In genomic region chr14:98219638-98220037, GRCh38 we compare ENCODE assay signal across 21 cellular contexts.
DNase-seq lines count a peak whose midpoint lies in the region; ATAC-seq, FAIRE-seq and TF ChIP-seq lines count a peak whose summit lies in the region.
"Had no signal": no experiment of that assay in that cellular context is flagged by ENCODE, and none has a peak within 500 bp of the region (broad histone marks: within the 10 kb centered on the region; RNA-seq: fewer than 3 reads in every experiment).

No MANE protein-coding gene starts in this region.

- TF ChIP-seq CTCF in GM12878 (IDR thresholded peaks at IDR 0.05 in 2 of 3, conservative IDR thresholded peaks at IDR 0.05 in 1 of 3; ENCODE audit: control insufficient read depth in 2 of 3, extremely low read depth in 1 of 3, insufficient read depth in 1 of 3, low read depth in 3 of 3, low read length in 3 of 3): no peak

- H3K9me3 ChIP-seq in KOPT-K1 (ENCODE audit: insufficient read depth, low read length, poor library complexity, severe bottlenecking) (no peaks in the 10 kb centered on the region), GM12878 (replicated peaks; ENCODE audit: control insufficient read depth, insufficient read depth, low read length) (no peaks in the 10 kb centered on the region)

- no peak overlapping the region for H3K27ac Mint-ChIP-seq in activated CD4-positive, alpha-beta T cell treated with anti-CD3 and anti-CD28 coated beads for 36 hours
- H3K27ac Mint-ChIP-seq in activated naive CD4-positive, alpha-beta T cell treated with anti-CD3 and anti-CD28 coated beads, Interleukin-2, amount 50 U/mL, for 24 hours: peak overlapping the region; percentile 53
- H3K27ac Mint-ChIP-seq in activated naive CD4-positive, alpha-beta T cell treated with anti-CD3 and anti-CD28 coated beads, Interleukin-2, amount 10 ng/mL, durations not matched to agents 7 days and 5 days: no peak overlapping the region
- H3K27ac Mint-ChIP-seq: CD14-positive monocyte, H9 had no signal

- in situ Hi-C loops in GM12878 (cut with MboI): no loop called here

- no peaks in the 10 kb centered on the region for H3K27me3 ChIP-seq in GM12878 (replicated peaks in 1 of 2; ENCODE audit: control insufficient read depth in 2 of 2, insufficient read depth in 2 of 2, low read length in 1 of 2)

- no TSS peak for BruUV-seq in GM12878 (replicated peaks; lab: Mats Ljungman, UMichigan)

- no peak for TF ChIP-seq EP300 in GM12878 (IDR thresholded peaks at IDR 0.05; ENCODE audit: borderline replicate concordance in 1 of 2, control insufficient read depth in 1 of 2, low read depth in 2 of 2, low read length in 2 of 2)

- POLR2A ChIA-PET in activated CD4-positive, alpha-beta T cell treated with anti-CD3 and anti-CD28 coated beads for 36 hours (lab: Charles Lee): no interaction called here
- POLR2A ChIA-PET in GM12878 (lab: Charles Lee): interaction anchor here (1.5 to 2.2 kb wide), 2 partner anchors 10 to 14 kb away, joined by 6 to 13 read pairs; no protein-coding TSS in a partner anchor

- no peak for FAIRE-seq in GM12878 (lab: Jason Lieb, UNC)
- FAIRE-seq: G401.6 had no signal

- peak overlapping the region; percentile 100 for H3K27ac ChIP-seq in KOPT-K1 (ENCODE audit: low read depth, low read length, poor library complexity, severe bottlenecking)
- H3K27ac ChIP-seq in GM12878 (ENCODE audit: control insufficient read depth, insufficient read depth): no peak overlapping the region

- H3K27me3 Mint-ChIP-seq in activated CD4-positive, alpha-beta T cell treated with anti-CD3 and anti-CD28 coated beads for 36 hours: no peaks in the 10 kb centered on the region
- H3K27me3 Mint-ChIP-seq in activated naive CD4-positive, alpha-beta T cell treated with anti-CD3 and anti-CD28 coated beads, Interleukin-2, amount 50 U/mL, for 24 hours: no peaks in the 10 kb centered on the region
- peaks cover 9% of the 10 kb centered on the region for H3K27me3 Mint-ChIP-seq in activated naive CD4-positive, alpha-beta T cell treated with anti-CD3 and anti-CD28 coated beads, Interleukin-2, amount 10 ng/mL, durations not matched to agents 7 days and 5 days

- H3K36me3 ChIP-seq in KOPT-K1 (ENCODE audit: insufficient read depth, low read length) (no peaks in the 10 kb centered on the region), GM12878 (ENCODE audit: control insufficient read depth in 2 of 2, insufficient read depth in 2 of 2, low read length in 1 of 2) (no peaks in the 10 kb centered on the region)

- H3K36me3 Mint-ChIP-seq in activated CD4-positive, alpha-beta T cell treated with anti-CD3 and anti-CD28 coated beads for 36 hours (ENCODE audit: low read depth): no peaks in the 10 kb centered on the region
- peaks cover 4% of the 10 kb centered on the region for H3K36me3 Mint-ChIP-seq in activated naive CD4-positive, alpha-beta T cell treated with anti-CD3 and anti-CD28 coated beads, Interleukin-2, amount 50 U/mL, for 24 hours
- H3K36me3 Mint-ChIP-seq in activated naive CD4-positive, alpha-beta T cell treated with anti-CD3 and anti-CD28 coated beads, Interleukin-2, amount 10 ng/mL, durations not matched to agents 7 days and 5 days: peaks cover 9% of the 10 kb centered on the region
- H3K36me3 Mint-ChIP-seq: CD14-positive monocyte had no signal

- H3K9ac ChIP-seq in GM12878 (ENCODE audit: control insufficient read depth, insufficient read depth, low read length): no peak overlapping the region

- no peak overlapping the region for H2AFZ ChIP-seq in GM12878 (ENCODE audit: control insufficient read depth, low read depth, low read length)

- ATAC-seq in activated CD4-positive, alpha-beta T cell treated with anti-CD3 and anti-CD28 coated beads for 36 hours: peak; percentile 85
- peak; percentile 24; the same call in 1 of the 3 replicates for ATAC-seq in GM12878
- no peak for ATAC-seq in HG03460 (IDR thresholded peaks at IDR 0.05; ENCODE audit: unreplicated experiment)

- H3K4me1 Mint-ChIP-seq in activated CD4-positive, alpha-beta T cell treated with anti-CD3 and anti-CD28 coated beads for 36 hours: peaks cover 36% of the 10 kb centered on the region
- peaks cover 50% of the 10 kb centered on the region for H3K4me1 Mint-ChIP-seq in activated naive CD4-positive, alpha-beta T cell treated with anti-CD3 and anti-CD28 coated beads, Interleukin-2, amount 50 U/mL, for 24 hours
- peaks cover 52% of the 10 kb centered on the region for H3K4me1 Mint-ChIP-seq in activated naive CD4-positive, alpha-beta T cell treated with anti-CD3 and anti-CD28 coated beads, Interleukin-2, amount 10 ng/mL, durations not matched to agents 7 days and 5 days
- H3K4me1 Mint-ChIP-seq: CD14-positive monocyte had no signal

- no peaks in the 10 kb centered on the region for H3K9me3 Mint-ChIP-seq in activated CD4-positive, alpha-beta T cell treated with anti-CD3 and anti-CD28 coated beads for 36 hours (ENCODE audit: low read depth)
- peaks cover 6% of the 10 kb centered on the region for H3K9me3 Mint-ChIP-seq in activated naive CD4-positive, alpha-beta T cell treated with anti-CD3 and anti-CD28 coated beads, Interleukin-2, amount 50 U/mL, for 24 hours
- H3K9me3 Mint-ChIP-seq in activated naive CD4-positive, alpha-beta T cell treated with anti-CD3 and anti-CD28 coated beads, Interleukin-2, amount 10 ng/mL, durations not matched to agents 7 days and 5 days: no peaks in the 10 kb centered on the region
- H3K9me3 Mint-ChIP-seq: H9 had no signal

- H3K4me3 ChIP-seq in GM12878: no peak overlapping the region

- 71% methylated on average over 5 of the region's 5 CpGs for WGBS in GM12878 (ENCODE audit: insufficient coverage, insufficient replicate concordance, low lambda C conversion rate, missing lambda C conversion rate)

- SMC1A ChIA-PET in GM12878 (lab: Charles Lee; ENCODE audit: uncharacterized antibody, unreplicated experiment): interaction anchor here (1.9 to 6.5 kb wide), 4 partner anchors 11 to 79 kb away, joined by 4 to 85 read pairs (median 24); no protein-coding TSS in a partner anchor

- TF ChIP-seq RAD21 in GM12878 (IDR thresholded peaks at IDR 0.05; ENCODE audit: insufficient read depth, low read depth, low read length): no peak

- TF ChIP-seq POLR2A in GM12878 (IDR thresholded peaks at IDR 0.05; ENCODE audit: low read depth, low read length): no peak

- intact Hi-C loops in activated CD4-positive, alpha-beta T cell treated with anti-CD3 and anti-CD28 coated beads for 36 hours (cut with DNase I, micrococcal nuclease): loop anchor here (1.0 to 10.0 kb wide), 6 partner anchors 15 to 1053 kb away; partner anchors contain the start of gene BCL11B (in 1 of the 2)
- intact Hi-C loops in GM12878 (cut with micrococcal nuclease; ENCODE audit: unreplicated experiment): no loop called here

- DNase-seq in activated CD4-positive, alpha-beta T cell treated with anti-CD3 and anti-CD28 coated beads for 36 hours: peak; percentile 63
- no peak for DNase-seq in activated CD4-positive, alpha-beta T cell treated with anti-CD3 and anti-CD28 coated beads for 1 hour
- DNase-seq in activated naive CD4-positive, alpha-beta T cell treated with anti-CD3 and anti-CD28 coated beads, Interleukin-2, amount 10 ng/mL, durations not matched to agents 7 days and 5 days: no peak
- DNase-seq in GM12878 (ENCODE audit: low read depth, low spot score): no peak
- DNase-seq in hepatic stellate cell (ENCODE audit: low spot score): no peak
- DNase-seq: 8988T, COR-L47, DMS 273 treated with DMSO at 0.1 percent for 48 hours, H9, KG1, MV-4-11, NCI-H187, NCI-H2107, NCI-H510A, NCI-H748 treated with DMSO at 0.1 percent for 48 hours, OCI-M1 had no signal

- H3K4me1 ChIP-seq in GM12878 (ENCODE audit: control insufficient read depth, insufficient read depth, low read length): no peaks in the 10 kb centered on the region; the same call in 1 of the 2 replicates

- H3K79me2 ChIP-seq in GM12878 (ENCODE audit: control insufficient read depth, insufficient read depth, low read length): no peaks in the 10 kb centered on the region

- no peaks in the 10 kb centered on the region for H4K20me1 ChIP-seq in GM12878 (ENCODE audit: control insufficient read depth, insufficient read depth)

- no peak overlapping the region for H3K4me2 ChIP-seq in GM12878 (ENCODE audit: control insufficient read depth, insufficient read depth)

- no peak overlapping the region for H3K4me3 Mint-ChIP-seq in activated CD4-positive, alpha-beta T cell treated with anti-CD3 and anti-CD28 coated beads for 36 hours
- H3K4me3 Mint-ChIP-seq in activated naive CD4-positive, alpha-beta T cell treated with anti-CD3 and anti-CD28 coated beads, Interleukin-2, amount 50 U/mL, for 24 hours: peak overlapping the region; percentile 46
- no peak overlapping the region for H3K4me3 Mint-ChIP-seq in activated naive CD4-positive, alpha-beta T cell treated with anti-CD3 and anti-CD28 coated beads, Interleukin-2, amount 10 ng/mL, durations not matched to agents 7 days and 5 days
- H3K4me3 Mint-ChIP-seq: CD14-positive monocyte, H9 had no signal

- RAD21 ChIA-PET in GM12878 (lab: Charles Lee; ENCODE audit: unreplicated experiment): interaction anchor here (1.3 to 6.1 kb wide), 4 partner anchors 10 to 79 kb away, joined by 4 to 57 read pairs (median 31); no protein-coding TSS in a partner anchor

- CTCF ChIA-PET in activated CD4-positive, alpha-beta T cell treated with anti-CD3 and anti-CD28 coated beads for 36 hours (lab: Charles Lee): interaction anchor here (1.3 to 1.6 kb wide), 2 partner anchors 10 kb away, joined by 4 read pairs; no protein-coding TSS in a partner anchor
- CTCF ChIA-PET in activated naive CD4-positive, alpha-beta T cell treated with anti-CD3 and anti-CD28 coated beads, Interleukin-2, amount 10 ng/mL, durations not matched to agents 7 days and 5 days (lab: Charles Lee): interaction anchor here (0.8 kb wide), 1 partner anchor 10 kb away, joined by 3 read pairs; no protein-coding TSS in a partner anchor
- CTCF ChIA-PET in GM12878 (lab: Yijun Ruan, JAX): no interaction called here

TF ChIP-seq in GM12878, 131 proteins besides CTCF, POLR2A, EP300 and RAD21:
- TF ChIP-seq, protein P1, sequence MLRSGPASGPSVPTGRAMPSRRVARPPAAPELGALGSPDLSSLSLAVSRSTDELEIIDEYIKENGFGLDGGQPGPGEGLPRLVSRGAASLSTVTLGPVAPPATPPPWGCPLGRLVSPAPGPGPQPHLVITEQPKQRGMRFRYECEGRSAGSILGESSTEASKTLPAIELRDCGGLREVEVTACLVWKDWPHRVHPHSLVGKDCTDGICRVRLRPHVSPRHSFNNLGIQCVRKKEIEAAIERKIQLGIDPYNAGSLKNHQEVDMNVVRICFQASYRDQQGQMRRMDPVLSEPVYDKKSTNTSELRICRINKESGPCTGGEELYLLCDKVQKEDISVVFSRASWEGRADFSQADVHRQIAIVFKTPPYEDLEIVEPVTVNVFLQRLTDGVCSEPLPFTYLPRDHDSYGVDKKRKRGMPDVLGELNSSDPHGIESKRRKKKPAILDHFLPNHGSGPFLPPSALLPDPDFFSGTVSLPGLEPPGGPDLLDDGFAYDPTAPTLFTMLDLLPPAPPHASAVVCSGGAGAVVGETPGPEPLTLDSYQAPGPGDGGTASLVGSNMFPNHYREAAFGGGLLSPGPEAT (IDR thresholded peaks at IDR 0.05; ENCODE audit: low read depth): no peak
- no peak for TF ChIP-seq YY1 (IDR thresholded peaks at IDR 0.05; ENCODE audit: low read depth, low read length)
- TF ChIP-seq NFYA (IDR thresholded peaks at IDR 0.05; ENCODE audit: borderline replicate concordance, low read depth, low read length): no peak
- TF ChIP-seq FOXK2 (IDR thresholded peaks at IDR 0.05): no peak
